Comparison of ENCODE assay signal across 1 cellular context in genomic region chr6:31702421-31702818, GRCh38.
TF ChIP-seq lines count a peak whose summit lies in the region.

No MANE protein-coding gene starts in this region.

TF ChIP-seq in SK-N-SH, 30 proteins besides CTCF, POLR2A, EP300 and RAD21 (continued from another document):
- TF ChIP-seq, protein P1, sequence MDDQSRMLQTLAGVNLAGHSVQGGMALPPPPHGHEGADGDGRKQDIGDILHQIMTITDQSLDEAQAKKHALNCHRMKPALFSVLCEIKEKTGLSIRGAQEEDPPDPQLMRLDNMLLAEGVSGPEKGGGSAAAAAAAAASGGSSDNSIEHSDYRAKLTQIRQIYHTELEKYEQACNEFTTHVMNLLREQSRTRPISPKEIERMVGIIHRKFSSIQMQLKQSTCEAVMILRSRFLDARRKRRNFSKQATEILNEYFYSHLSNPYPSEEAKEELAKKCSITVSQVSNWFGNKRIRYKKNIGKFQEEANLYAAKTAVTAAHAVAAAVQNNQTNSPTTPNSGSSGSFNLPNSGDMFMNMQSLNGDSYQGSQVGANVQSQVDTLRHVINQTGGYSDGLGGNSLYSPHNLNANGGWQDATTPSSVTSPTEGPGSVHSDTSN (IDR thresholded peaks at IDR 0.05), result no peak
- TF ChIP-seq TCF12 (IDR thresholded peaks at IDR 0.05) (no peak), JUND (IDR thresholded peaks at IDR 0.05) (no peak), GATA2 (CRISPR knock-in tag; IDR thresholded peaks at IDR 0.05) (no peak)
- TF ChIP-seq, protein P2, sequence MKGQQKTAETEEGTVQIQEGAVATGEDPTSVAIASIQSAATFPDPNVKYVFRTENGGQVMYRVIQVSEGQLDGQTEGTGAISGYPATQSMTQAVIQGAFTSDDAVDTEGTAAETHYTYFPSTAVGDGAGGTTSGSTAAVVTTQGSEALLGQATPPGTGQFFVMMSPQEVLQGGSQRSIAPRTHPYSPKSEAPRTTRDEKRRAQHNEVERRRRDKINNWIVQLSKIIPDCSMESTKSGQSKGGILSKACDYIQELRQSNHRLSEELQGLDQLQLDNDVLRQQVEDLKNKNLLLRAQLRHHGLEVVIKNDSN (IDR thresholded peaks at IDR 0.05; ENCODE audit: borderline replicate concordance, low read depth), result no peak
